2 cellular contexts compared by ENCODE assay signal in the genomic region with DNA sequence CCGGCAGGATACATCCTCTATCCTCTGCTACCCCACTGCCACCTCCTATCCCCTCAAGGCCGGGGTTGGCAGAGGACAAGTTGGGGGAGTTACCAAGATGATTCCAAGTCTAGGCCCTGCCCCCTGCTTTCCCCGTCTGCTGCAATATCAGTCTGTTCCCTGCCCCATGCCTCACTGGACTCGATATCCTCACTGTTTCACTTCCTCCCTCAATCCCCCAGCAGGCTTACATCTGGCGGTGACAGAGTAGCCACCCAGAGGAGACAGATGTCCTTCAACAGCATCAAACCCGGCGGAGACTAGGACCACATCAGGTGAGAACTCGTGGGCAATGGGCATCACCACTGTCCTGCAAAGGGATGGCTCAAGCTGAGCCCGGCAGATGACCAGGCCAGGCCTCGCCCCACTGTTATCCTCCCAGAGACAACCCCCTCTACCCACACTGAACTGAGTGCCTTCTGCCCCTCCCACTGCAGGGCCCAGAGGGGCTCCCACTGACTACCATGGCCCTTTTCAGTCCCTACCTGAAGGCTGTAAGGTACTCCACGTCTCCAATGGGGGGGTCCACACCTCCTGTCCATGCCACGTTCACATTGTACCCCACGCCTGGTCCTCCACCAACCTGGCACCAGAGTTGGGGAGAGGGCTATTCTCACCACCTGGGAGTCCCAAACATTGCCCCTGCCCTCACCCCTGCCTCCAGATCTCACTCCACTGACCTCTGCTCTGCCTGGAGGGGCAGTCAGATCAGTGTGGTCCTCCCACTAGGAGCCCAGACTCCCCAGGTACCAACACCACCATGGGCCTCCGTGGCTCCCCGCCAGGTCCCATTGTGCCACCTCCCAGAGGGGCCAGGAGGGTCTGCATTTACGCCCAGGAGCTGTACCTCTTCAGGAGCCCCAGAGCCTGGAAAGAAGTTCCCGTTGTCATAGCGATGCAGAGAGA.
TF ChIP-seq lines count a peak whose summit lies in the region.

No MANE protein-coding gene starts in this region.

TF ChIP-seq in A549, 52 proteins besides CTCF, POLR2A, EP300 and RAD21 (continued from another document):
- TF ChIP-seq POLR2AphosphoS2 (conservative IDR thresholded peaks at IDR 0.05; ENCODE audit: low read length): 0 out of 2 replicates have a peak, but pooled peaks have one; percentile 24
TF ChIP-seq in A549: peak in this region for 1.

TF ChIP-seq in GM12891, 5 proteins besides CTCF, POLR2A, EP300 and RAD21:
- TF ChIP-seq SPI1 (IDR thresholded peaks at IDR 0.05; ENCODE audit: low read depth, low read length): peak; percentile 89
- TF ChIP-seq TAF1 (IDR thresholded peaks at IDR 0.05; ENCODE audit: low read depth, low read length): no peak
